ENCODE assay signal across 14 cellular contexts in genomic region chr10:104049497-104050250, GRCh38. TPM values are rescaled to one million over a fixed set of nuclear protein-coding genes. Genes with fewer than 3 reads are reported as not detected.
DNase-seq lines count a peak whose midpoint lies in the region; FAIRE-seq and TF ChIP-seq lines count a peak whose summit lies in the region.
"Had no signal": no experiment of that assay in that cellular context is flagged by ENCODE, and none has a peak within 500 bp of the region (broad histone marks: within the 10 kb centered on the region; RNA-seq: fewer than 3 reads in every experiment).

No MANE protein-coding gene starts in this region.

- DNase-seq in ELR (ENCODE audit: low read depth) (peak; percentile 88), RPMI7951 (ENCODE audit: low read depth) (peak; percentile 88), epithelial cell of prostate (ENCODE audit: low read depth, low spot score) (peak; percentile 10), nephron progenitor cell (no peak), hypothalamus (lab: John Stamatoyannopoulos, UW) (no peak), frontal cortex (ENCODE audit: low spot score in 2 of 2) (no peak), medulla oblongata (ENCODE audit: extremely low spot score) (no peak), NCI-H446 (lab: John Stamatoyannopoulos, UW) (no peak)
- DNase-seq: gastrocnemius medialis, NCI-H1417, retina, trophoblast cell had no signal

- peak overlapping the region; percentile 45 for H3K27ac Mint-ChIP-seq in nephron progenitor cell

- no peak for TF ChIP-seq CTCF in nephron progenitor cell (IDR thresholded peaks at IDR 0.05)

- peak overlapping the region; percentile 31 for H3K27ac ChIP-seq in epithelial cell of prostate
- H3K27ac ChIP-seq: ascending aorta, gastrocnemius medialis had no signal

- H3K36me3 Mint-ChIP-seq in nephron progenitor cell (ENCODE audit: low read depth) = peaks cover 8% of the 10 kb centered on the region

- no peak overlapping the region for H3K4me3 Mint-ChIP-seq in nephron progenitor cell

- H3K27me3 Mint-ChIP-seq in nephron progenitor cell (ENCODE audit: low read depth, poor library complexity) = peaks cover 3% of the 10 kb centered on the region

- H3K4me1 Mint-ChIP-seq in nephron progenitor cell = peaks cover 63% of the 10 kb centered on the region

- H3K9me3 Mint-ChIP-seq in nephron progenitor cell = no peaks in the 10 kb centered on the region

- no peak for FAIRE-seq in frontal cortex (lab: Jason Lieb, UNC)

RNA-seq across cellular contexts. Expression of gene COL17A1, which starts 36.0 kb away (rescaled TPM):
- 2.0 and 2.6 TPM in 2 replicates for total RNA-seq in RPMI7951 (2014; rRNA removed; shearing (Covaris generic))
- total RNA-seq in frontal cortex = under 0.01 TPM
- total RNA-seq: T-helper 2 cell treated with Interferon-gamma antibody and Interleukin-4, amounts not matched to agents 100 ng/mL and 5 ng/mL, for 36 hours had no signal

Comparison
In these comparisons a context has a peak if more than half of its experiments do, and no peak if none do; other contexts are left out.
1. DNase-seq: peak in ELR (single experiment), RPMI7951 (single experiment) and epithelial cell of prostate (single experiment); none in nephron progenitor cell (single experiment), hypothalamus (0 of 51), frontal cortex (0 of 2), medulla oblongata (single experiment) and NCI-H446 (0 of 2).